In genomic region chr4:62644372-62644771, GRCh38 we compare ENCODE assay signal across 9 cellular contexts.
DNase-seq lines count a peak whose midpoint lies in the region; ATAC-seq and TF ChIP-seq lines count a peak whose summit lies in the region.
"Had no signal": no experiment of that assay in that cellular context is flagged by ENCODE, and none has a peak within 500 bp of the region (broad histone marks: within the 10 kb centered on the region; RNA-seq: fewer than 3 reads in every experiment).

No MANE protein-coding gene starts in this region.

- H3K4me3 ChIP-seq in brain microvascular endothelial cell (ENCODE audit: low read depth, low read length) = no peak overlapping the region

- H3K36me3 ChIP-seq in brain microvascular endothelial cell (replicated peaks) = no peaks in the 10 kb centered on the region

- no peaks in the 10 kb centered on the region for H3K27me3 Mint-ChIP-seq in stimulated activated memory B cell treated with anti-CD40 and anti-IgM and Interleukin-4, amounts not matched to agents 10 μg/mL and 1 μg/mL and 100 μg/mL, for 72 hours
- H3K27me3 Mint-ChIP-seq: stimulated activated naive B cell treated with anti-CD40 and anti-IgM and Interleukin-4, amounts not matched to agents 10 μg/mL and 1 μg/mL and 100 μg/mL, for 72 hours had no signal

- H3K4me3 Mint-ChIP-seq in stimulated activated memory B cell treated with anti-CD40 and anti-IgM and Interleukin-4, amounts not matched to agents 10 μg/mL and 1 μg/mL and 100 μg/mL, for 72 hours = no peak overlapping the region
- H3K4me3 Mint-ChIP-seq: stimulated activated naive B cell treated with anti-CD40 and anti-IgM and Interleukin-4, amounts not matched to agents 10 μg/mL and 1 μg/mL and 100 μg/mL, for 72 hours had no signal

- H3K9me3 Mint-ChIP-seq in stimulated activated memory B cell treated with anti-CD40 and anti-IgM and Interleukin-4, amounts not matched to agents 10 μg/mL and 1 μg/mL and 100 μg/mL, for 72 hours = peaks cover 2% of the 10 kb centered on the region

- peak; percentile 73 for ATAC-seq in HG02852 (IDR thresholded peaks at IDR 0.05; ENCODE audit: unreplicated experiment)
- ATAC-seq in stimulated activated memory B cell treated with anti-CD40 and anti-IgM and Interleukin-4, amounts not matched to agents 10 μg/mL and 1 μg/mL and 100 μg/mL, for 72 hours = no peak

- H3K4me1 Mint-ChIP-seq in stimulated activated memory B cell treated with anti-CD40 and anti-IgM and Interleukin-4, amounts not matched to agents 10 μg/mL and 1 μg/mL and 100 μg/mL, for 72 hours = no peaks in the 10 kb centered on the region
- H3K4me1 Mint-ChIP-seq: stimulated activated naive B cell treated with anti-CD40 and anti-IgM and Interleukin-4, amounts not matched to agents 10 μg/mL and 1 μg/mL and 100 μg/mL, for 72 hours had no signal

- TF ChIP-seq CTCF in brain microvascular endothelial cell (IDR thresholded peaks at IDR 0.05; ENCODE audit: low read depth, low read length, missing control alignments) = peak; percentile 11

- in situ Hi-C loops in brain microvascular endothelial cell (cut with HindIII; ENCODE audit: low pct_ligation_motif_present, low sequenced_read_pairs) = no loop called here

- H3K27ac Mint-ChIP-seq in stimulated activated memory B cell treated with anti-CD40 and anti-IgM and Interleukin-4, amounts not matched to agents 10 μg/mL and 1 μg/mL and 100 μg/mL, for 72 hours = no peak overlapping the region
- H3K27ac Mint-ChIP-seq: stimulated activated naive B cell treated with anti-CD40 and anti-IgM and Interleukin-4, amounts not matched to agents 10 μg/mL and 1 μg/mL and 100 μg/mL, for 72 hours had no signal

- no peaks in the 10 kb centered on the region for H3K36me3 Mint-ChIP-seq in stimulated activated memory B cell treated with anti-CD40 and anti-IgM and Interleukin-4, amounts not matched to agents 10 μg/mL and 1 μg/mL and 100 μg/mL, for 72 hours
- H3K36me3 Mint-ChIP-seq: stimulated activated naive B cell treated with anti-CD40 and anti-IgM and Interleukin-4, amounts not matched to agents 10 μg/mL and 1 μg/mL and 100 μg/mL, for 72 hours had no signal

- H3K27me3 ChIP-seq in brain microvascular endothelial cell (replicated peaks) = no peaks in the 10 kb centered on the region

- no peak overlapping the region for H3K27ac ChIP-seq in brain microvascular endothelial cell

- DNase-seq in NCI-H510A treated with DMSO at 0.1 percent for 48 hours (lab: John Stamatoyannopoulos, UW) (peak; percentile 42), brain microvascular endothelial cell (peak; percentile 9), pons (ENCODE audit: low spot score) (peak; percentile 64), NCI-H2227 treated with DMSO at 0.1 percent for 48 hours (lab: John Stamatoyannopoulos, UW) (no peak), dermis blood vessel endothelial cell (no peak), T1000 (lab: John Stamatoyannopoulos, UW) (no peak)
- DNase-seq: stimulated activated naive B cell treated with anti-CD40 and anti-IgM and Interleukin-4, amounts not matched to agents 10 μg/mL and 1 μg/mL and 100 μg/mL, for 72 hours had no signal

Comparison
In these comparisons a context has a peak if more than half of its experiments do, and no peak if none do; other contexts are left out.
1. DNase-seq: peak in NCI-H510A treated with DMSO at 0.1 percent for 48 hours (single experiment), brain microvascular endothelial cell (single experiment) and pons (single experiment); none in NCI-H2227 treated with DMSO at 0.1 percent for 48 hours (single experiment), dermis blood vessel endothelial cell (single experiment) and T1000 (single experiment).